ENCODE assay signal across 35 cellular contexts in genomic region chr5:52827815-52828214, GRCh38.
"Had no signal": no experiment of that assay in that cellular context is flagged by ENCODE, and none has a peak within 500 bp of the region (broad histone marks: within the 10 kb centered on the region; RNA-seq: fewer than 3 reads in every experiment).

No MANE protein-coding gene starts in this region.

- DNase-seq: Karpas-422, Kasumi-1, MG63, MM.1S, MV-4-11, NCI-H1048, NCI-H1092, NCI-H1092 treated with DMSO at 0.1 percent for 48 hours, NCI-H1105, NCI-H1417, NCI-H1417 treated with DMSO at 0.1 percent for 48 hours, NCI-H1436, NCI-H1436 treated with DMSO at 0.1 percent for 48 hours, NCI-H146, NCI-H1694, NCI-H1694 treated with DMSO at 0.1 percent for 48 hours, NCI-H187, NCI-H187 treated with DMSO at 0.1 percent for 48 hours, NCI-H1930, NCI-H2029, NCI-H2029 treated with DMSO at 0.1 percent for 48 hours, NCI-H2081, NCI-H2081 treated with DMSO at 0.1 percent for 48 hours, NCI-H2107, NCI-H2171, NCI-H2171 treated with DMSO at 0.1 percent for 48 hours, NCI-H2227 treated with DMSO at 0.1 percent for 48 hours, NCI-H226, NCI-H345, NCI-H446, NCI-H446 treated with DMSO at 0.1 percent for 48 hours, NCI-H510A, NCI-H510A treated with DMSO at 0.1 percent for 48 hours, NCI-H524, NCI-H524 treated with DMSO at 0.1 percent for 48 hours had no signal

- H3K9me3 ChIP-seq: MG63 had no signal

- H3K36me3 ChIP-seq: MG63 had no signal

- H3K4me3 ChIP-seq: MG63 had no signal

- H3K27me3 ChIP-seq: MG63 had no signal
